Comparison of ENCODE assay signal across 26 cellular contexts in the genomic region with DNA sequence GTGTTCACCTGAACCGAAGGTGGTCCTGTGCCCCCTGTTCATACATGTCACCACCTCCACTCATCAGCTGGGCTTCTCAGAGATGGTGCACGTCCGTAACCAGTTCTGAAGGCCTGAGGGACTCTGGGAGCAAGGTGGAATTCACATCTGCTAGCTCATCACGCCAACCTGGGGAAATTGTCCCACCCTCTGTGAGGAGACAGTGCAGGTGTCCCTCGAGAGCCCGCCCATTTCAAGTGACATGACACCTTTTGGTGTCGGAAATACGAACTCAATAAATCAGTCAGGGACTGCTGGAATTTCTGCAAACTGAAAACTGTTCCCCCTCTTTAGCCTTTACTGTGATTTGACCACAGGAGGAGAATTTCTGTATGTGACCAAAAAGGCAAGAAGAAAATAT.
DNase-seq lines count a peak whose midpoint lies in the region; ATAC-seq, FAIRE-seq and TF ChIP-seq lines count a peak whose summit lies in the region.
"Had no signal": no experiment of that assay in that cellular context is flagged by ENCODE, and none has a peak within 500 bp of the region (broad histone marks: within the 10 kb centered on the region; RNA-seq: fewer than 3 reads in every experiment).

No MANE protein-coding gene starts in this region.

- H3K36me3 ChIP-seq in bronchial epithelial cell (ENCODE audit: control insufficient read depth, insufficient read depth, low read length), result no peaks in the 10 kb centered on the region
- H3K36me3 ChIP-seq: BE2C, BLaER1 had no signal

- peak; percentile 55 for FAIRE-seq in bronchial epithelial cell (lab: Jason Lieb, UNC)
- FAIRE-seq: A204.1, GM12878, GM12892, GM18507 had no signal

- no peaks in the 10 kb centered on the region for H3K4me1 Mint-ChIP-seq in osteocyte (ENCODE audit: unreplicated experiment)
- H3K4me1 Mint-ChIP-seq: CD14-positive monocyte; CD4-positive, CD25-positive, alpha-beta regulatory T cell; CD8-positive, alpha-beta memory T cell had no signal

- H3K27me3 ChIP-seq in bronchial epithelial cell (ENCODE audit: control insufficient read depth, insufficient read depth, low read length), result no peaks in the 10 kb centered on the region
- H3K27me3 ChIP-seq: BE2C, BLaER1 had no signal

- TF ChIP-seq CTCF in bronchial epithelial cell (IDR thresholded peaks at IDR 0.05; ENCODE audit: insufficient read depth, low read length, severe bottlenecking), result no peak
- no peak for TF ChIP-seq CTCF in osteocyte (IDR thresholded peaks at IDR 0.05)

- no peaks in the 10 kb centered on the region for H3K27me3 Mint-ChIP-seq in osteocyte (ENCODE audit: unreplicated experiment)

- H3K4me3 Mint-ChIP-seq in osteocyte (ENCODE audit: unreplicated experiment), result no peak overlapping the region
- H3K4me3 Mint-ChIP-seq: CD14-positive monocyte; CD4-positive, alpha-beta memory T cell; CD4-positive, CD25-positive, alpha-beta regulatory T cell; CD8-positive, alpha-beta memory T cell had no signal

- no peak for ATAC-seq in GM21515 (IDR thresholded peaks at IDR 0.05; ENCODE audit: unreplicated experiment)
- ATAC-seq: GM12878 had no signal

- H3K27ac Mint-ChIP-seq in osteocyte (ENCODE audit: unreplicated experiment), result no peak overlapping the region
- H3K27ac Mint-ChIP-seq: CD14-positive monocyte; CD4-positive, alpha-beta memory T cell; CD4-positive, CD25-positive, alpha-beta regulatory T cell; CD8-positive, alpha-beta memory T cell had no signal

- no peaks in the 10 kb centered on the region for H3K9me3 Mint-ChIP-seq in osteocyte (ENCODE audit: unreplicated experiment)

- no peak overlapping the region for H3K4me3 ChIP-seq in bronchial epithelial cell (ENCODE audit: low read depth, low read length)
- H3K4me3 ChIP-seq: BLaER1, GM12878 had no signal

- DNase-seq in bronchial epithelial cell (ENCODE audit: low read depth), result no peak
- peak; percentile 64 for DNase-seq in osteocyte (ENCODE audit: extremely low spot score, unreplicated experiment)
- DNase-seq in ureter (ENCODE audit: low spot score), result no peak
- DNase-seq in NCI-H1436 treated with DMSO at 0.1 percent for 48 hours (lab: John Stamatoyannopoulos, UW), result no peak
- DNase-seq: 8988T; ACHN; BE2C; C1 segment of cervical spinal cord; CD4-positive, alpha-beta memory T cell; CD4-positive, CD25-positive, alpha-beta regulatory T cell; CD8-positive, alpha-beta memory T cell; COR-L47; DMS 273 treated with DMSO at 0.1 percent for 48 hours; DMS153; DMS53; DMS79; DND-41; EL; GDM1 had no signal

- no peaks in the 10 kb centered on the region for H3K36me3 Mint-ChIP-seq in osteocyte (ENCODE audit: unreplicated experiment)
- H3K36me3 Mint-ChIP-seq: CD14-positive monocyte; CD4-positive, alpha-beta memory T cell; CD4-positive, CD25-positive, alpha-beta regulatory T cell; CD8-positive, alpha-beta memory T cell had no signal
